In genomic region chr12:66879392-66879791, GRCh38 we compare ENCODE assay signal across 16 cellular contexts.
"Had no signal": no experiment of that assay in that cellular context is flagged by ENCODE, and none has a peak within 500 bp of the region (broad histone marks: within the 10 kb centered on the region; RNA-seq: fewer than 3 reads in every experiment).

No MANE protein-coding gene starts in this region.

- H3K9me3 ChIP-seq: gastrocnemius medialis had no signal

- H3K4me3 ChIP-seq: gastrocnemius medialis had no signal

- H3K4me1 ChIP-seq: gastrocnemius medialis had no signal

- H3K27me3 ChIP-seq: gastrocnemius medialis had no signal

- ATAC-seq: activated T-helper 17 cell treated with anti-CD3 and anti-CD28 coated beads, Interleukin-2, amount 50 U/mL, for 72 hours; gastrocnemius medialis; left lobe of liver had no signal

- H3K27ac ChIP-seq: epithelial cell of prostate, gastrocnemius medialis had no signal

- DNase-seq: activated B cell treated with CpG ODN at 0.5 μM for 24 hours; activated CD4-positive, alpha-beta T cell treated with anti-CD3 and anti-CD28 coated beads, Interleukin-2, amount 10 ng/mL, durations not matched to agents 24 days and 14 days; activated CD8-positive, alpha-beta memory T cell treated with anti-CD3 and anti-CD28 coated beads for 24 hours; activated naive CD4-positive, alpha-beta T cell treated with anti-CD3 and anti-CD28 coated beads, Interleukin-2, amount 10 ng/mL, durations not matched to agents 7 days and 5 days; central memory CD4-positive, alpha-beta T cell; cortex of kidney; effector memory CD4-positive, alpha-beta T cell; gastrocnemius medialis; islet precursor cell; natural killer cell; nucleus accumbens; right cardiac atrium; small intestine had no signal

- H3K36me3 ChIP-seq: gastrocnemius medialis had no signal
